In the genomic region with DNA sequence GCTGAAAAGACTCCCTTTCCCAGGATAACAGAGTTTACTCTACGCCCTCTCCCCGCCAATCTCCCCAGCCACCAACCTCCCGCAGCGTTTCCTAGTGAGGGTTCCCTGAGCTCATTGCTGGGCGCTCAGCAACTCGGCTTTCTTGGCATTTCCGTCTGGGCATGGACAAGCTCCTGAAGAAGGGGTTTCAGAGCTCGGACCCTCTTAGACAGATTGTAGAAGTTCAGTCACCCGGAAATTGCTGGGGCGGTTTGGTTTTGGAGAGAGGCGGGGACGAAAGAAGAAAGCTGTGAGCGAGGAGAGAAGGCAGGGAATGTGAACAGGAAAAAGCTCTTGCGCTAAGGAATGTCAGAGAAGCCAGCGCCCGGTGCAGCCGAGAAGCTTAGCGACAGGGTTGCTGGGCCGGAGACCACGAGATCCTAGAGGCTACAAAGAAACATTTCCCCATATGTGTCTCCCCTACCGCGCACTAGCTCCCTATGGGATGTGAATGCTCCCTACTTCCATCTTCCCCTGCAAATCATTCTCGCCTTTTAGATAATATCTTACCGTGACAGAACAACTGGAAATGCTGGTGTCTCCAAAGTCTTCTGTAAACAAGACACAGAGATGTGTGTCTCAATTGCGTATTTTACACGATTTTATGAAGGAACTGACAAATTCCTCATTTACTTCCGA, we compare ENCODE assay signal across 11 cellular contexts. TPM values are rescaled to one million over a fixed set of nuclear protein-coding genes. Genes with fewer than 3 reads are reported as not detected.
DNase-seq lines count a peak whose midpoint lies in the region; ATAC-seq, FAIRE-seq and TF ChIP-seq lines count a peak whose summit lies in the region.
"Had no signal": no experiment of that assay in that cellular context is flagged by ENCODE, and none has a peak within 500 bp of the region (broad histone marks: within the 10 kb centered on the region; RNA-seq: fewer than 3 reads in every experiment).

No MANE protein-coding gene starts in this region.

- ATAC-seq in HG03039 (IDR thresholded peaks at IDR 0.05; ENCODE audit: unreplicated experiment): no peak
- ATAC-seq: pancreas had no signal

- peak overlapping the region; percentile 95 for H3K4me3 Mint-ChIP-seq in astrocyte (ENCODE audit: unreplicated experiment)

- no peak for FAIRE-seq in astrocyte (lab: Jason Lieb, UNC)
- FAIRE-seq: pancreas had no signal

- peaks cover 2% of the 10 kb centered on the region for H3K27me3 Mint-ChIP-seq in astrocyte (ENCODE audit: low read depth, unreplicated experiment)

- H2AFZ ChIP-seq in astrocyte (ENCODE audit: low read depth, low read length): peak overlapping the region; percentile 44

- peaks cover 6% of the 10 kb centered on the region for H3K4me1 ChIP-seq in astrocyte (ENCODE audit: insufficient read depth, low read length)
- H3K4me1 ChIP-seq: pancreas had no signal

- DNase-seq in AG20443 (ENCODE audit: low spot score) (peak; percentile 70), HT-29 (ENCODE audit: low spot score) (peak; percentile 61), astrocyte (ENCODE audit: low read depth) (peak; percentile 29), kidney epithelial cell (ENCODE audit: low read depth) (no peak), anterior cingulate cortex (lab: John Stamatoyannopoulos, UW) (no peak)
- no peak for DNase-seq in activated CD4-positive, alpha-beta T cell treated with anti-CD3 and anti-CD28 coated beads, Interleukin-2, amount 50 U/mL, for 1 hour
- no peak for DNase-seq in activated CD4-positive, alpha-beta T cell treated with anti-CD3 and anti-CD28 coated beads for 1 hour
- DNase-seq: cerebellar nuclear complex, pancreas had no signal

- H4K20me1 ChIP-seq in astrocyte (ENCODE audit: insufficient read depth, low read length): no peaks in the 10 kb centered on the region

- peaks cover 4% of the 10 kb centered on the region for H3K4me1 Mint-ChIP-seq in astrocyte (ENCODE audit: low read depth, unreplicated experiment)

- H3K4me3 ChIP-seq in astrocyte (ENCODE audit: insufficient read depth, low read depth, low read length) (peak overlapping the region; percentile 62), kidney epithelial cell (ENCODE audit: low read depth, low read length) (peak overlapping the region; percentile 29)
- H3K4me3 ChIP-seq: pancreas had no signal

- no peaks in the 10 kb centered on the region for H3K9me3 Mint-ChIP-seq in astrocyte (ENCODE audit: unreplicated experiment)

- H3K27me3 ChIP-seq in astrocyte (ENCODE audit: insufficient read depth, low read length) (peaks cover 7% of the 10 kb centered on the region), kidney epithelial cell (ENCODE audit: control insufficient read depth, insufficient read depth, low read length) (peaks cover 20% of the 10 kb centered on the region)

- H3K9me3 ChIP-seq in astrocyte (ENCODE audit: insufficient read depth, low read depth, low read length): peaks cover 3% of the 10 kb centered on the region
- H3K9me3 ChIP-seq: pancreas had no signal

- TF ChIP-seq CTCF in astrocyte (IDR thresholded peaks at IDR 0.05; ENCODE audit: insufficient read depth, low read depth, low read length): no peak
- TF ChIP-seq CTCF in kidney epithelial cell (IDR thresholded peaks at IDR 0.05; ENCODE audit: insufficient read depth, low read length, poor library complexity, severe bottlenecking): no peak

- H3K27ac Mint-ChIP-seq in astrocyte (ENCODE audit: unreplicated experiment): peak overlapping the region; percentile 70

- H3K4me2 ChIP-seq in astrocyte (ENCODE audit: low read length): peak overlapping the region; percentile 87

- H3K9ac ChIP-seq in astrocyte (ENCODE audit: low read length): peak overlapping the region; percentile 25

- H3K79me2 ChIP-seq in astrocyte (ENCODE audit: insufficient read depth, low read length): no peaks in the 10 kb centered on the region

- no peaks in the 10 kb centered on the region for H3K36me3 Mint-ChIP-seq in astrocyte (ENCODE audit: low read depth, unreplicated experiment)

- no peak overlapping the region for H3K27ac ChIP-seq in astrocyte (ENCODE audit: low read depth, low read length)
- H3K27ac ChIP-seq: pancreas had no signal

- no peaks in the 10 kb centered on the region for H3K36me3 ChIP-seq in astrocyte (ENCODE audit: insufficient read depth, low read length)
- no peaks in the 10 kb centered on the region for H3K36me3 ChIP-seq in kidney epithelial cell (ENCODE audit: control insufficient read depth, insufficient read depth, low read length)
- H3K36me3 ChIP-seq: pancreas had no signal

RNA-seq across cellular contexts. Expression of gene POM121L2, which starts 15.8 kb away (rescaled TPM):
- total RNA-seq in HT-29 (2014; rRNA removed; shearing (Covaris generic)): not detected in 2 replicates
- total RNA-seq in astrocyte (not detected in 2 replicates), kidney epithelial cell (not detected in 2 replicates)
- total RNA-seq: subcutaneous adipose tissue had no signal

RNA-seq across cellular contexts. Expression of gene PRSS16, which starts 48.7 kb away (rescaled TPM):
- total RNA-seq in HT-29 (2014; rRNA removed; shearing (Covaris generic)): 3.9 and 6.0 TPM in 2 replicates
- total RNA-seq in astrocyte: 2.0 and 2.3 TPM in 2 replicates
- 1.6 and 2.2 TPM in 2 replicates for total RNA-seq in kidney epithelial cell

Comparison
In these comparisons a context has a peak if more than half of its experiments do, and no peak if none do; other contexts are left out.
1. DNase-seq: peak in AG20443 (single experiment), HT-29 (single experiment) and astrocyte (single experiment); none in kidney epithelial cell (single experiment), anterior cingulate cortex (0 of 58), activated CD4-positive, alpha-beta T cell treated with anti-CD3 and anti-CD28 coated beads, Interleukin-2, amount 50 U/mL, for 1 hour (single experiment) and activated CD4-positive, alpha-beta T cell treated with anti-CD3 and anti-CD28 coated beads for 1 hour (single experiment).